ENCODE assay signal across 1 cellular context in the genomic region with DNA sequence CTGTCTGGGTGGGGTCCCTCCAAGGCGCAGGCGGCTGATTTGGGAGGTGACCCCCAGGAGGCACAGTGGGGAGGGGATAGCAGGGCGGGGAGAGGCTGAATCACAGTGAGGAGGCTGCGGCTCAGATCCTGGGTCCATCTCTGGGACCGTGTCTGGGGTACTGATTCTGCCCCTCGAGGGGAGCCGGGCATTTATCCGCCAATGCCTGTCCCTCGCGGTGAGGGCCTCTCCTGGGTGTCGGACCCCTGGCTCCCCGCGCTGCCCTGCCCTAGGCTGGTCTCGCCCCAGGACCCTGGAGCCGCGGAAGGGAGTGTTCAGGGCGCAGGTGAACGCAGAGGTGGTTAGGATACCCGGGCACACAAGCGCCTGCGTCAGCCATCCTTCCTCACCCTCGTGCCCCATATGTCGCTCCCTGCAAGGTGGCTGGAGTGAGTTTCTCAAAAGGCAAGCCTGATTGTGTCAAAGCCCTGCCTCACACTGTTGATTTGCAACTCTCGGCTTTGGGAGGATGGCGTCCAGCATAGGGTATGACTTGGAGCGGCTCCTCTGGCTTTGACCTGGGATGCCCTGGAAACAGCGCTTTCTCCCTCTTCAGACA.
TF ChIP-seq lines count a peak whose summit lies in the region.

No MANE protein-coding gene starts in this region.

TF ChIP-seq in GM23338, 12 proteins besides CTCF, POLR2A, EP300 and RAD21 (continued from another document):
- TF ChIP-seq, protein P1, sequence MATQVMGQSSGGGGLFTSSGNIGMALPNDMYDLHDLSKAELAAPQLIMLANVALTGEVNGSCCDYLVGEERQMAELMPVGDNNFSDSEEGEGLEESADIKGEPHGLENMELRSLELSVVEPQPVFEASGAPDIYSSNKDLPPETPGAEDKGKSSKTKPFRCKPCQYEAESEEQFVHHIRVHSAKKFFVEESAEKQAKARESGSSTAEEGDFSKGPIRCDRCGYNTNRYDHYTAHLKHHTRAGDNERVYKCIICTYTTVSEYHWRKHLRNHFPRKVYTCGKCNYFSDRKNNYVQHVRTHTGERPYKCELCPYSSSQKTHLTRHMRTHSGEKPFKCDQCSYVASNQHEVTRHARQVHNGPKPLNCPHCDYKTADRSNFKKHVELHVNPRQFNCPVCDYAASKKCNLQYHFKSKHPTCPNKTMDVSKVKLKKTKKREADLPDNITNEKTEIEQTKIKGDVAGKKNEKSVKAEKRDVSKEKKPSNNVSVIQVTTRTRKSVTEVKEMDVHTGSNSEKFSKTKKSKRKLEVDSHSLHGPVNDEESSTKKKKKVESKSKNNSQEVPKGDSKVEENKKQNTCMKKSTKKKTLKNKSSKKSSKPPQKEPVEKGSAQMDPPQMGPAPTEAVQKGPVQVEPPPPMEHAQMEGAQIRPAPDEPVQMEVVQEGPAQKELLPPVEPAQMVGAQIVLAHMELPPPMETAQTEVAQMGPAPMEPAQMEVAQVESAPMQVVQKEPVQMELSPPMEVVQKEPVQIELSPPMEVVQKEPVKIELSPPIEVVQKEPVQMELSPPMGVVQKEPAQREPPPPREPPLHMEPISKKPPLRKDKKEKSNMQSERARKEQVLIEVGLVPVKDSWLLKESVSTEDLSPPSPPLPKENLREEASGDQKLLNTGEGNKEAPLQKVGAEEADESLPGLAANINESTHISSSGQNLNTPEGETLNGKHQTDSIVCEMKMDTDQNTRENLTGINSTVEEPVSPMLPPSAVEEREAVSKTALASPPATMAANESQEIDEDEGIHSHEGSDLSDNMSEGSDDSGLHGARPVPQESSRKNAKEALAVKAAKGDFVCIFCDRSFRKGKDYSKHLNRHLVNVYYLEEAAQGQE (IDR thresholded peaks at IDR 0.05; ENCODE audit: unreplicated experiment): no peak
- TF ChIP-seq POLR2AphosphoS5 (IDR thresholded peaks at IDR 0.05; ENCODE audit: low read depth) (no peak), NANOG (IDR thresholded peaks at IDR 0.05; ENCODE audit: borderline replicate concordance) (no peak), EZH2 (IDR thresholded peaks at IDR 0.05; ENCODE audit: low read depth, unreplicated experiment) (no peak), EZH2phosphoT487 (IDR thresholded peaks at IDR 0.05; ENCODE audit: unreplicated experiment) (no peak), JUNB (IDR thresholded peaks at IDR 0.05; ENCODE audit: unreplicated experiment) (no peak), ZNF331 (CRISPR knock-in tag; IDR thresholded peaks at IDR 0.05; ENCODE audit: low read depth) (no peak)
- TF ChIP-seq, protein P2, sequence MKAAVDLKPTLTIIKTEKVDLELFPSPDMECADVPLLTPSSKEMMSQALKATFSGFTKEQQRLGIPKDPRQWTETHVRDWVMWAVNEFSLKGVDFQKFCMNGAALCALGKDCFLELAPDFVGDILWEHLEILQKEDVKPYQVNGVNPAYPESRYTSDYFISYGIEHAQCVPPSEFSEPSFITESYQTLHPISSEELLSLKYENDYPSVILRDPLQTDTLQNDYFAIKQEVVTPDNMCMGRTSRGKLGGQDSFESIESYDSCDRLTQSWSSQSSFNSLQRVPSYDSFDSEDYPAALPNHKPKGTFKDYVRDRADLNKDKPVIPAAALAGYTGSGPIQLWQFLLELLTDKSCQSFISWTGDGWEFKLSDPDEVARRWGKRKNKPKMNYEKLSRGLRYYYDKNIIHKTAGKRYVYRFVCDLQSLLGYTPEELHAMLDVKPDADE (IDR thresholded peaks at IDR 0.05): no peak
